In genomic region chr15:57321485-57321884, GRCh38 we compare ENCODE assay signal across 18 cellular contexts. TPM values are rescaled to one million over a fixed set of nuclear protein-coding genes. Genes with fewer than 3 reads are reported as not detected.
A peak's percentile ranks its signal among the peaks of the same experiment; 100 is the strongest.
DNase-seq lines count a peak whose midpoint lies in the region; ATAC-seq, FAIRE-seq and TF ChIP-seq lines count a peak whose summit lies in the region.
"Had no signal": no experiment of that assay in that cellular context is flagged by ENCODE, and none has a peak within 500 bp of the region (broad histone marks: within the 10 kb centered on the region; RNA-seq: fewer than 3 reads in every experiment).

No MANE protein-coding gene starts in this region.

- no peak for TF ChIP-seq EP300 in K562 (IDR thresholded peaks at IDR 0.05; ENCODE audit: low read length)

- H3K36me3 ChIP-seq in Loucy (ENCODE audit: insufficient read depth, low read length), result no peaks in the 10 kb centered on the region
- H3K36me3 ChIP-seq in K562 (ENCODE audit: control insufficient read depth, insufficient read depth, low read length), result no peaks in the 10 kb centered on the region; the same call in 2 of the 3 replicates

- no peak for TF ChIP-seq CTCF in Loucy (conservative IDR thresholded peaks at IDR 0.05; ENCODE audit: low read length)
- TF ChIP-seq CTCF in K562 (IDR thresholded peaks at IDR 0.05 in 2 of 3, conservative IDR thresholded peaks at IDR 0.05 in 1 of 3; ENCODE audit: insufficient read depth in 2 of 3, low read depth in 1 of 3, low read length in 3 of 3), result no peak
- no peak for TF ChIP-seq CTCF in neural crest cell (conservative IDR thresholded peaks at IDR 0.05)

- H3K9ac ChIP-seq in Loucy (ENCODE audit: low read depth, low read length, poor library complexity, severe bottlenecking) (peak overlapping the region; percentile 76), K562 (ENCODE audit: insufficient read depth in 1 of 2, low read depth in 2 of 2, low read length in 2 of 2) (peak overlapping the region in 1 of 2 experiments; percentile 79; a peak in 2 of 4 replicates)

- 47% methylated on average over 3 of the region's 3 CpGs for WGBS in K562 (ENCODE audit: insufficient coverage, low coverage, missing lambda C conversion rate)

- H3K4me1 ChIP-seq in Loucy (ENCODE audit: insufficient read depth, low read length, poor library complexity, severe bottlenecking) (peaks cover 46% of the 10 kb centered on the region), K562 (replicated peaks in 1 of 2; ENCODE audit: control insufficient read depth in 2 of 2, insufficient read depth in 2 of 2, low read length in 2 of 2) (peaks cover 46 to 47% of the 10 kb centered on the region in 2 experiments)

- peaks cover 17% of the 10 kb centered on the region for H3K4me1 Mint-ChIP-seq in neural crest cell

- H3K4me3 Mint-ChIP-seq in neural crest cell, result no peak overlapping the region
- H3K4me3 Mint-ChIP-seq: CD4-positive, CD25-positive, alpha-beta regulatory T cell; GM23338 had no signal

- H3K27me3 ChIP-seq in Loucy (ENCODE audit: insufficient read depth, low read length, poor library complexity, severe bottlenecking), result no peaks in the 10 kb centered on the region
- H3K27me3 ChIP-seq in K562 (ENCODE audit: control insufficient read depth in 2 of 2, insufficient read depth in 2 of 2, low read length in 2 of 2), result no peaks in the 10 kb centered on the region

- ATAC-seq in K562 (no peak), GM21717 (IDR thresholded peaks at IDR 0.05; ENCODE audit: unreplicated experiment) (no peak), GM18520 (IDR thresholded peaks at IDR 0.05; ENCODE audit: unreplicated experiment) (no peak), HG02970 (IDR thresholded peaks at IDR 0.05; ENCODE audit: low FRiP score, unreplicated experiment) (no peak)
- ATAC-seq: GM12878, HCT116, PC-3, SK-N-SH treated with all-trans-retinoic acid at 6 μM for 48 hours had no signal

- TF ChIP-seq POLR2A in K562 (conservative IDR thresholded peaks at IDR 0.05), result no peak

- peaks cover 9% of the 10 kb centered on the region for H3F3A ChIP-seq in Loucy (ENCODE audit: low read depth)

- DNase-seq in K562 (ENCODE audit: extremely low read depth in 1 of 4, low spot score in 3 of 4) (no peak), neural crest cell (ENCODE audit: low read depth, low spot score) (no peak), NCI-H2171 treated with DMSO at 0.1 percent for 48 hours (lab: John Stamatoyannopoulos, UW) (no peak)
- DNase-seq: Calu3; CD4-positive, CD25-positive, alpha-beta regulatory T cell; EL; NCI-H2227 treated with DMSO at 0.1 percent for 48 hours; PC-3; RPMI8226 had no signal

- no peaks in the 10 kb centered on the region for H3K27me3 Mint-ChIP-seq in neural crest cell (ENCODE audit: low read depth)
- H3K27me3 Mint-ChIP-seq: CD4-positive, CD25-positive, alpha-beta regulatory T cell had no signal

- H4K20me1 ChIP-seq in Loucy (ENCODE audit: insufficient read depth, low read length, poor library complexity, severe bottlenecking) (no peaks in the 10 kb centered on the region), K562 (replicated peaks; ENCODE audit: control insufficient read depth, insufficient read depth, low read length) (no peaks in the 10 kb centered on the region)

- in situ Hi-C loops in K562 (cut with MboI), result loop anchor here (25.0 kb wide), 1 partner anchor 834 kb away; no protein-coding TSS in a partner anchor

- H3K36me3 Mint-ChIP-seq in neural crest cell (ENCODE audit: low read depth), result no peaks in the 10 kb centered on the region
- H3K36me3 Mint-ChIP-seq: CD4-positive, CD25-positive, alpha-beta regulatory T cell had no signal

- H2AFZ ChIP-seq in Loucy (ENCODE audit: low read length) (0 out of 2 replicates have a peak overlapping the region, but pooled peaks have one; percentile 8), K562 (ENCODE audit: low read depth, low read length) (peak overlapping the region; percentile 94)

- TF ChIP-seq RAD21 in K562 (CRISPR knock-in tag; conservative IDR thresholded peaks at IDR 0.05 in 1 of 2, IDR thresholded peaks at IDR 0.05 in 1 of 2), result no peak

- intact Hi-C loops in K562 (cut with micrococcal nuclease), result loop anchor here (5.0 kb wide), 2 partner anchors 99 to 1924 kb away; no protein-coding TSS in a partner anchor

- no peaks in the 10 kb centered on the region for H3K9me1 ChIP-seq in K562 (ENCODE audit: control insufficient read depth, insufficient read depth, low read length)

- no peaks in the 10 kb centered on the region for H3K9me3 Mint-ChIP-seq in neural crest cell
- H3K9me3 Mint-ChIP-seq: GM23338 had no signal

- peak overlapping the region; percentile 99 for H3K27ac ChIP-seq in K562 (ENCODE audit: extremely low read depth, low read depth, low read length)

- POLR2A ChIA-PET in K562 (lab: Yijun Ruan, JAX), result interaction anchor here (0.6 to 2.4 kb wide), 6 partner anchors 8 to 1091 kb away, joined by 3 to 10 read pairs (median 5); no protein-coding TSS in a partner anchor

- no peak overlapping the region for H3K4me3 ChIP-seq in Loucy (ENCODE audit: low read length, poor library complexity, severe bottlenecking)
- H3K4me3 ChIP-seq in K562, result no peak overlapping the region
- H3K4me3 ChIP-seq: GM12878, GM23338 had no signal

- H3K79me2 ChIP-seq in Loucy (ENCODE audit: insufficient read depth, low read length), result no peaks in the 10 kb centered on the region
- H3K79me2 ChIP-seq in K562 (ENCODE audit: control insufficient read depth, insufficient read depth, low read length), result peaks cover 7% of the 10 kb centered on the region; the same call in 2 of the 3 replicates

- CTCF ChIA-PET in K562 (lab: Yijun Ruan, JAX; ENCODE audit: low intra/inter-chr PET ratio), result interaction anchor here (0.7 kb wide), 1 partner anchor 926 kb away, joined by 3 read pairs; no protein-coding TSS in a partner anchor

- H3K9me3 ChIP-seq in Loucy (ENCODE audit: insufficient read depth, low read depth, low read length) (no peaks in the 10 kb centered on the region), K562 (replicated peaks; ENCODE audit: control insufficient read depth, insufficient read depth, low read depth, low read length) (peaks cover 3% of the 10 kb centered on the region; the same call in 1 of the 2 replicates)

- no TSS peak for BruUV-seq in K562 (replicated peaks; lab: Mats Ljungman, UMichigan)

- H3K4me2 ChIP-seq in Loucy (ENCODE audit: low read depth, low read length, poor library complexity, severe bottlenecking), result peak overlapping the region; percentile 68
- H3K4me2 ChIP-seq in K562 (ENCODE audit: insufficient read depth, low read length), result peak overlapping the region; percentile 72; the same call in 1 of the 2 replicates
- H3K4me2 ChIP-seq: GM23338 had no signal

- FAIRE-seq in K562 (lab: Jason Lieb, UNC), result no peak
- FAIRE-seq: GM12878, GM19239 had no signal

- H3K27ac Mint-ChIP-seq in neural crest cell (ENCODE audit: unreplicated experiment), result peak overlapping the region; percentile 12
- H3K27ac Mint-ChIP-seq: CD4-positive, CD25-positive, alpha-beta regulatory T cell; GM23338 had no signal

- H3K9me2 ChIP-seq in Loucy (replicated peaks; ENCODE audit: low read depth, low read length), result no peaks in the 10 kb centered on the region

TF ChIP-seq in K562, 482 proteins besides CTCF, POLR2A, EP300 and RAD21 (continues in another document):
- TF ChIP-seq CHAMP1 (IDR thresholded peaks at IDR 0.05) (no peak), CBX2 (IDR thresholded peaks at IDR 0.05; ENCODE audit: insufficient read depth, low read length, poor library complexity, severe bottlenecking) (no peak), ADNP (tag; IDR thresholded peaks at IDR 0.05) (0 out of 2 replicates have a peak, but pooled peaks have one; percentile 57), MECOM (CRISPR knock-in tag; IDR thresholded peaks at IDR 0.05) (peak; percentile 53; the same call in 1 of the 2 replicates), NFRKB (IDR thresholded peaks at IDR 0.05; ENCODE audit: low read depth) (peak; percentile 49; the same call in 1 of the 2 replicates), HDAC6 (IDR thresholded peaks at IDR 0.05; ENCODE audit: low read depth, low read length) (no peak), MCM7 (IDR thresholded peaks at IDR 0.05) (no peak), ZKSCAN1 (IDR thresholded peaks at IDR 0.05; ENCODE audit: low read depth, low read length) (no peak), ZNF174 (CRISPR knock-in tag; IDR thresholded peaks at IDR 0.05) (no peak)

RNA-seq across cellular contexts. Expression of gene CGNL1, which starts 54.8 kb away (rescaled TPM):
- total RNA-seq in K562 (2011; cell fraction: chromatin; rRNA removed; ENCODE audit: low replicate concordance), result not detected in 2 replicates
- total RNA-seq in K562 (2011; cell fraction: nucleolus; rRNA removed), result not detected in 2 replicates
- not detected in 2 replicates for total RNA-seq in K562 (2011; cell fraction: nucleoplasm; rRNA removed)
- not detected in 2 replicates for total RNA-seq in K562 (2014; rRNA removed)
- not detected in 2 replicates for total RNA-seq in K562 (2014; rRNA removed; fragmentation: Illumina TruSeq; extraction: Trizol)
- total RNA-seq in K562 (2015; rRNA removed; fragmentation: Illumina TruSeq; extraction: Trizol), result not detected in 2 replicates
- total RNA-seq in K562 (2021), result 0.07 and 0.18 TPM in 2 replicates
- not detected in 2 replicates for polyA plus RNA-seq in K562 (2011; rRNA removed)
- polyA plus RNA-seq in K562 (2011; cell fraction: cytosol; rRNA removed), result not detected in 2 replicates
- polyA plus RNA-seq in K562 (2011; cell fraction: nucleus; rRNA removed), result 0.01 TPM in 1 of 2 replicates, not detected in the other
- 0.01 TPM in 1 of 2 replicates, not detected in the other for polyA plus RNA-seq in K562 (2012)
- polyA plus RNA-seq in K562 (2014; fragmentation: Illumina TruSeq; extraction: Trizol), result 0.01 TPM in 1 of 2 replicates, not detected in the other
- not detected for polyA plus RNA-seq in K562 (2014; fragmentation: Nextera tagmentation; extraction: Ambion mirVana)
- polyA plus RNA-seq in K562 (2014; rRNA removed), result not detected in 2 replicates
- polyA minus RNA-seq in K562 (2011; rRNA and poly(A)+ RNA removed), result not detected in 2 replicates
- not detected in 2 replicates for polyA minus RNA-seq in K562 (2011; cell fraction: cytosol; rRNA and poly(A)+ RNA removed)
- polyA minus RNA-seq in K562 (2011; cell fraction: nucleus; rRNA and poly(A)+ RNA removed), result not detected in 2 replicates
- total RNA-seq in neural crest cell, result 1.2 and 1.3 TPM in 2 replicates
- total RNA-seq: CD4-positive, CD25-positive, alpha-beta regulatory T cell had no signal
- polyA plus RNA-seq: CD4-positive, CD25-positive, alpha-beta regulatory T cell had no signal
